In the genomic region with DNA sequence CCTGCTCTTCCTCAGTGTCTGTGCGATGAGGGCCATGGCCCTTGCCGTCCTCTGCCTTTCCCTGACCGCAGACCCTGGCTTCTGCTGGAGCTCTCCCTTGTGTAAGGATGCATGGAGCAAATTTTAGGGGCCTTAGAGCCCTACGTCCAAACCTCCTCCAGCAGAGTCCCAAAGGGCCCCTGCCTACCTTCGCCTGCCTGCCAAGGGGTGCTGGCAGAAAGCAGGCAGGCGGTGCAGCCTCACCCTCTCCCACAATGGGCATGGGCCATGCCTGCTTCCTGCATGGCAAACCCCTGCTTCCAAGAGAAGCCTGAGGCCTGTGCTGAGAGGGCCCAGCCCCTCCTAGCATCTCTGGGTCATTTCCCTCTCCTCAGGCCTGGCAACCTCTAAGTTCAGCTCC, we compare ENCODE assay signal across 1 cellular context.
TF ChIP-seq lines count a peak whose summit lies in the region.

No MANE protein-coding gene starts in this region.

TF ChIP-seq in IMR-90, 13 proteins besides CTCF, POLR2A, EP300 and RAD21 (continued from another document):
- TF ChIP-seq, protein P1, sequence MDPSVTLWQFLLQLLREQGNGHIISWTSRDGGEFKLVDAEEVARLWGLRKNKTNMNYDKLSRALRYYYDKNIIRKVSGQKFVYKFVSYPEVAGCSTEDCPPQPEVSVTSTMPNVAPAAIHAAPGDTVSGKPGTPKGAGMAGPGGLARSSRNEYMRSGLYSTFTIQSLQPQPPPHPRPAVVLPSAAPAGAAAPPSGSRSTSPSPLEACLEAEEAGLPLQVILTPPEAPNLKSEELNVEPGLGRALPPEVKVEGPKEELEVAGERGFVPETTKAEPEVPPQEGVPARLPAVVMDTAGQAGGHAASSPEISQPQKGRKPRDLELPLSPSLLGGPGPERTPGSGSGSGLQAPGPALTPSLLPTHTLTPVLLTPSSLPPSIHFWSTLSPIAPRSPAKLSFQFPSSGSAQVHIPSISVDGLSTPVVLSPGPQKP (IDR thresholded peaks at IDR 0.05; ENCODE audit: borderline replicate concordance, low read depth, low read length): no peak
- TF ChIP-seq CHD1 (IDR thresholded peaks at IDR 0.05; ENCODE audit: low read depth, low read length): no peak
- no peak for TF ChIP-seq RFX5 (IDR thresholded peaks at IDR 0.05; ENCODE audit: low read depth, low read length)
- TF ChIP-seq SMC3 (IDR thresholded peaks at IDR 0.05; ENCODE audit: low read depth, low read length): no peak
- TF ChIP-seq NFE2L2 (IDR thresholded peaks at IDR 0.05; ENCODE audit: low read depth, low read length): no peak
- no peak for TF ChIP-seq CEBPB (IDR thresholded peaks at IDR 0.05; ENCODE audit: low read depth, low read length)
- TF ChIP-seq MAFK (IDR thresholded peaks at IDR 0.05; ENCODE audit: low read depth, low read length): no peak
- TF ChIP-seq FOS (IDR thresholded peaks at IDR 0.05; ENCODE audit: low read depth, low read length): no peak
